In genomic region chr1:42420911-42421585, GRCh38 we compare ENCODE assay signal across 9 cellular contexts. TPM values are rescaled to one million over a fixed set of nuclear protein-coding genes. Genes with fewer than 3 reads are reported as not detected.
DNase-seq lines count a peak whose midpoint lies in the region; ATAC-seq, FAIRE-seq and TF ChIP-seq lines count a peak whose summit lies in the region.
"Had no signal": no experiment of that assay in that cellular context is flagged by ENCODE, and none has a peak within 500 bp of the region (broad histone marks: within the 10 kb centered on the region; RNA-seq: fewer than 3 reads in every experiment).

No MANE protein-coding gene starts in this region.

- FAIRE-seq in bronchial epithelial cell (lab: Jason Lieb, UNC) = no peak
- FAIRE-seq: G401.6 had no signal

- H3K4me3 Mint-ChIP-seq in activated naive CD4-positive, alpha-beta T cell treated with anti-CD3 and anti-CD28 coated beads for 36 hours = no peak overlapping the region
- no peak overlapping the region for H3K4me3 Mint-ChIP-seq in activated naive CD4-positive, alpha-beta T cell treated with anti-CD3 and anti-CD28 coated beads, Interleukin-2, amount 10 ng/mL, durations not matched to agents 7 days and 5 days

- H3K4me3 ChIP-seq in BJ (ENCODE audit: low read depth, low read length) = no peak overlapping the region
- no peak overlapping the region for H3K4me3 ChIP-seq in bronchial epithelial cell (ENCODE audit: low read depth, low read length)

- CTCF ChIA-PET in BJ (lab: Yijun Ruan, JAX) = no interaction called here
- CTCF ChIA-PET in activated naive CD4-positive, alpha-beta T cell treated with anti-CD3 and anti-CD28 coated beads for 36 hours (lab: Charles Lee) = interaction anchor here (0.6 kb wide), 1 partner anchor 132 kb away, joined by 5 read pairs; no protein-coding TSS in a partner anchor
- CTCF ChIA-PET in activated naive CD4-positive, alpha-beta T cell treated with anti-CD3 and anti-CD28 coated beads, Interleukin-2, amount 10 ng/mL, durations not matched to agents 7 days and 5 days (lab: Charles Lee) = no interaction called here

- TF ChIP-seq CTCF in BJ (IDR thresholded peaks at IDR 0.05; ENCODE audit: insufficient read depth, low read depth, low read length) (no peak), bronchial epithelial cell (IDR thresholded peaks at IDR 0.05; ENCODE audit: insufficient read depth, low read length, severe bottlenecking) (no peak)

- no peaks in the 10 kb centered on the region for H3K36me3 ChIP-seq in BJ (ENCODE audit: control insufficient read depth, insufficient read depth, low read length)
- no peaks in the 10 kb centered on the region for H3K36me3 ChIP-seq in bronchial epithelial cell (ENCODE audit: control insufficient read depth, insufficient read depth, low read length)

- no peaks in the 10 kb centered on the region for H3K9me3 Mint-ChIP-seq in activated naive CD4-positive, alpha-beta T cell treated with anti-CD3 and anti-CD28 coated beads for 36 hours
- no peaks in the 10 kb centered on the region for H3K9me3 Mint-ChIP-seq in activated naive CD4-positive, alpha-beta T cell treated with anti-CD3 and anti-CD28 coated beads, Interleukin-2, amount 10 ng/mL, durations not matched to agents 7 days and 5 days

- POLR2A ChIA-PET in BJ (lab: Charles Lee) = no interaction called here

- H3K27me3 ChIP-seq in BJ (ENCODE audit: control insufficient read depth, insufficient read depth, low read length) = peaks cover 7% of the 10 kb centered on the region
- H3K27me3 ChIP-seq in bronchial epithelial cell (ENCODE audit: control insufficient read depth, insufficient read depth, low read length) = peaks cover 1% of the 10 kb centered on the region

- no peak overlapping the region for H3K27ac Mint-ChIP-seq in activated naive CD4-positive, alpha-beta T cell treated with anti-CD3 and anti-CD28 coated beads for 36 hours
- no peak overlapping the region for H3K27ac Mint-ChIP-seq in activated naive CD4-positive, alpha-beta T cell treated with anti-CD3 and anti-CD28 coated beads, Interleukin-2, amount 10 ng/mL, durations not matched to agents 7 days and 5 days

- H3K36me3 Mint-ChIP-seq in activated naive CD4-positive, alpha-beta T cell treated with anti-CD3 and anti-CD28 coated beads for 36 hours (ENCODE audit: low read depth) = no peaks in the 10 kb centered on the region
- no peaks in the 10 kb centered on the region for H3K36me3 Mint-ChIP-seq in activated naive CD4-positive, alpha-beta T cell treated with anti-CD3 and anti-CD28 coated beads, Interleukin-2, amount 10 ng/mL, durations not matched to agents 7 days and 5 days

- H3K4me1 Mint-ChIP-seq in activated naive CD4-positive, alpha-beta T cell treated with anti-CD3 and anti-CD28 coated beads for 36 hours (ENCODE audit: low read depth) = no peaks in the 10 kb centered on the region
- H3K4me1 Mint-ChIP-seq in activated naive CD4-positive, alpha-beta T cell treated with anti-CD3 and anti-CD28 coated beads, Interleukin-2, amount 10 ng/mL, durations not matched to agents 7 days and 5 days = no peaks in the 10 kb centered on the region

- peaks cover 2% of the 10 kb centered on the region for H3K27me3 Mint-ChIP-seq in activated naive CD4-positive, alpha-beta T cell treated with anti-CD3 and anti-CD28 coated beads for 36 hours (ENCODE audit: low read depth)
- H3K27me3 Mint-ChIP-seq in activated naive CD4-positive, alpha-beta T cell treated with anti-CD3 and anti-CD28 coated beads, Interleukin-2, amount 10 ng/mL, durations not matched to agents 7 days and 5 days = peaks cover 10% of the 10 kb centered on the region

- DNase-seq in BJ (ENCODE audit: low read depth) (peak; percentile 19), NCI-H2081 treated with DMSO at 0.1 percent for 48 hours (lab: John Stamatoyannopoulos, UW) (peak; percentile 97), bronchial epithelial cell (ENCODE audit: low read depth) (peak; percentile 21), middle frontal gyrus (ENCODE audit: extremely low spot score, low spot score) (peak; percentile 34), dedifferentiated amniotic fluid mesenchymal stem cell (ENCODE audit: extremely low spot score) (no peak)
- no peak for DNase-seq in activated naive CD4-positive, alpha-beta T cell treated with anti-CD3 and anti-CD28 coated beads for 36 hours
- no peak for DNase-seq in activated naive CD4-positive, alpha-beta T cell treated with anti-CD3 and anti-CD28 coated beads, Interleukin-2, amount 10 ng/mL, durations not matched to agents 7 days and 5 days

- ATAC-seq in HG03175 (IDR thresholded peaks at IDR 0.05; ENCODE audit: unreplicated experiment) = no peak

- intact Hi-C loops in activated naive CD4-positive, alpha-beta T cell treated with anti-CD3 and anti-CD28 coated beads for 36 hours (cut with micrococcal nuclease) = no loop called here

RNA-seq across cellular contexts. Expression of gene ZMYND12, which starts 34.8 kb away (rescaled TPM):
- polyA plus RNA-seq in BJ (2011; rRNA removed) = 0.66 and 1.3 TPM in 2 replicates
- polyA minus RNA-seq in BJ (2011; rRNA and poly(A)+ RNA removed) = 0.66 TPM in 1 of 2 replicates, not detected in the other
- total RNA-seq in bronchial epithelial cell = 0.26 and 0.90 TPM in 2 replicates
- under 1 TPM; 0.74 to 0.76 TPM for total RNA-seq in activated naive CD4-positive, alpha-beta T cell treated with anti-CD3 and anti-CD28 coated beads for 36 hours

RNA-seq across cellular contexts. Expression of gene PPCS, which starts 35.3 kb away (rescaled TPM):
- polyA plus RNA-seq in BJ (2011; rRNA removed) = 27.1 and 30.6 TPM in 2 replicates
- polyA minus RNA-seq in BJ (2011; rRNA and poly(A)+ RNA removed) = 10.3 and 12.6 TPM in 2 replicates
- 34.8 and 52.4 TPM in 2 replicates for total RNA-seq in bronchial epithelial cell
- 10 to 100 TPM; 47.4 to 49.6 TPM for total RNA-seq in activated naive CD4-positive, alpha-beta T cell treated with anti-CD3 and anti-CD28 coated beads for 36 hours

RNA-seq across cellular contexts. Expression of gene RIMKLA, which starts 40.5 kb away (rescaled TPM):
- polyA plus RNA-seq in BJ (2011; rRNA removed) = 0.01 and 0.02 TPM in 2 replicates
- not detected in 2 replicates for polyA minus RNA-seq in BJ (2011; rRNA and poly(A)+ RNA removed)
- under 0.01 TPM in 1 of 2 replicates, not detected in the other for total RNA-seq in bronchial epithelial cell
- 1 to 10 TPM; 1.2 TPM for total RNA-seq in activated naive CD4-positive, alpha-beta T cell treated with anti-CD3 and anti-CD28 coated beads for 36 hours

RNA-seq across cellular contexts. Expression of gene CCDC30, which starts 42.0 kb away (rescaled TPM):
- 0.26 and 0.38 TPM in 2 replicates for polyA plus RNA-seq in BJ (2011; rRNA removed)
- 0.95 and 2.2 TPM in 2 replicates for polyA minus RNA-seq in BJ (2011; rRNA and poly(A)+ RNA removed)
- 0.77 and 0.79 TPM in 2 replicates for total RNA-seq in bronchial epithelial cell
- 1 to 10 TPM; 1.4 to 2.1 TPM for total RNA-seq in activated naive CD4-positive, alpha-beta T cell treated with anti-CD3 and anti-CD28 coated beads for 36 hours

Comparison
In these comparisons a context has a peak if more than half of its experiments do, and no peak if none do; other contexts are left out.
1. DNase-seq: peak in BJ (single experiment), NCI-H2081 treated with DMSO at 0.1 percent for 48 hours (single experiment), bronchial epithelial cell (single experiment) and middle frontal gyrus (single experiment); none in dedifferentiated amniotic fluid mesenchymal stem cell (single experiment), activated naive CD4-positive, alpha-beta T cell treated with anti-CD3 and anti-CD28 coated beads for 36 hours (single experiment) and activated naive CD4-positive, alpha-beta T cell treated with anti-CD3 and anti-CD28 coated beads, Interleukin-2, amount 10 ng/mL, durations not matched to agents 7 days and 5 days (single experiment).